Comparison of ENCODE assay signal across 8 cellular contexts in the genomic region with DNA sequence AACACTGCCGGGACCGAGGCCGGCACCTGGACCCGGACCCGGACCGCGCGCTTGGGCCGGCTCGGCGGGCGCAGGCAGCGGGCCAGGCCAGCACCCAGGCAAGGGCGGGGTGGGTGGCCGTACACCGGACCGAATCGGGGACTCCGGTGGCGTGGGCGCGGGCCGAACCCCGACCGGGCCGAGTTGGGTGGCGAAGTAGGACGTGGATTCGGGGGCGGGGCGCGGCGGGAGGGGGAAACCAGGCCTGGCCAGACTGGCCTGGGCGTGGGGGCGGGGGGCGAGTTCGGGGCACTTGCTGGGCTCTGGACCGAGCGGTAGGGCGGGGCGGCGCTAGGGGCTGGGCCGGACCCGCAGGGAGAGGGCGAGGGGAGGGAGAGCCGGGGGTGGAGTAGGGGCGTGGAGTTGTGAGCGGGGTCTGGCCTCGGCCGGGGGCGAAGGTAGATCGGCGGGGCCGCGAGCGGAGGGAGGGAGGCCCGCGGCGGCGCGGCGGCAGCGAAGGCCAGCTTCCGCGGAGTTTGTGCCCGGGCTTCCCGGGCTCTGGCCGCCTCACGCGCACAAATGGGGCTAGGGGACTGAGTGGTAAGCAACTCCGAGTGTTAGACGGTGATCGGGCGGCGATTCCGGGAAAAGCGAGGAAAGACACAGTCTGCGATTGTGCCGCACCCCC. TPM values are rescaled to one million over a fixed set of nuclear protein-coding genes. Genes with fewer than 3 reads are reported as not detected.
DNase-seq lines count a peak whose midpoint lies in the region; ATAC-seq and TF ChIP-seq lines count a peak whose summit lies in the region.

No MANE protein-coding gene starts in this region.

- no peaks in the 10 kb centered on the region for H3K9me3 Mint-ChIP-seq in T-helper 2 cell treated with Interferon-gamma antibody and Interleukin-4, amounts not matched to agents 5 μg/mL and 100 μg/mL, for 36 hours

- no peak overlapping the region for H3K4me3 Mint-ChIP-seq in T-helper 2 cell treated with Interferon-gamma antibody and Interleukin-4, amounts not matched to agents 5 μg/mL and 100 μg/mL, for 36 hours

- H3K27me3 Mint-ChIP-seq in T-helper 2 cell treated with Interferon-gamma antibody and Interleukin-4, amounts not matched to agents 5 μg/mL and 100 μg/mL, for 36 hours (ENCODE audit: low read depth) = peaks cover 8% of the 10 kb centered on the region

- DNase-seq in NCI-H748 (lab: John Stamatoyannopoulos, UW; ENCODE audit: unreplicated experiment) (peak; percentile 60), NCI-H748 treated with DMSO at 0.1 percent for 48 hours (lab: John Stamatoyannopoulos, UW) (no peak), fibroblast of gingiva (ENCODE audit: low read depth) (peak; percentile 1), omental fat pad (ENCODE audit: low spot score) (no peak)
- DNase-seq in T-helper 2 cell treated with Interferon-gamma antibody and Interleukin-4, amounts not matched to agents 5 μg/mL and 100 μg/mL, for 36 hours (ENCODE audit: low spot score) = peak; percentile 20

- peaks cover 19% of the 10 kb centered on the region for H3K4me1 Mint-ChIP-seq in T-helper 2 cell treated with Interferon-gamma antibody and Interleukin-4, amounts not matched to agents 5 μg/mL and 100 μg/mL, for 36 hours (ENCODE audit: low read depth)

- peak; percentile 63 for ATAC-seq in omental fat pad (ENCODE audit: low FRiP score)
- no peak for ATAC-seq in HG03039 (IDR thresholded peaks at IDR 0.05; ENCODE audit: unreplicated experiment)
- no peak for ATAC-seq in GM21447 (IDR thresholded peaks at IDR 0.05; ENCODE audit: unreplicated experiment)
- no peak for ATAC-seq in GM19324 (IDR thresholded peaks at IDR 0.05; ENCODE audit: low FRiP score, unreplicated experiment)

- TF ChIP-seq CTCF in omental fat pad (IDR thresholded peaks at IDR 0.05) = no peak

- H3K27ac Mint-ChIP-seq in T-helper 2 cell treated with Interferon-gamma antibody and Interleukin-4, amounts not matched to agents 5 μg/mL and 100 μg/mL, for 36 hours = no peak overlapping the region

- no peaks in the 10 kb centered on the region for H3K36me3 Mint-ChIP-seq in T-helper 2 cell treated with Interferon-gamma antibody and Interleukin-4, amounts not matched to agents 5 μg/mL and 100 μg/mL, for 36 hours (ENCODE audit: low read depth)

RNA-seq across cellular contexts. Expression of a gene that starts 1.8 kb away (rescaled TPM):
- total RNA-seq in omental fat pad = 1 to 10 TPM; 4.9 to 8.0 (median 5.2) TPM

Comparison
In these comparisons a context has a peak if more than half of its experiments do, and no peak if none do; other contexts are left out.
1. DNase-seq: peak in NCI-H748 (single experiment), T-helper 2 cell treated with Interferon-gamma antibody and Interleukin-4, amounts not matched to agents 5 μg/mL and 100 μg/mL, for 36 hours (single experiment) and fibroblast of gingiva (single experiment); none in NCI-H748 treated with DMSO at 0.1 percent for 48 hours (single experiment) and omental fat pad (single experiment).